In genomic region chr20:63736893-63737689, GRCh38 we compare ENCODE assay signal across 1 cellular context.
A peak's percentile ranks its signal among the peaks of the same experiment; 100 is the strongest.
TF ChIP-seq lines count a peak whose summit lies in the region.

No MANE protein-coding gene starts in this region.

TF ChIP-seq in K562, 482 proteins besides CTCF, POLR2A, EP300 and RAD21:
- no peak for TF ChIP-seq PPARD (CRISPR knock-in tag; IDR thresholded peaks at IDR 0.05)
- TF ChIP-seq SUPT5H (IDR thresholded peaks at IDR 0.05): peak; percentile 19; the same call in 1 of the 2 replicates
- TF ChIP-seq PTBP1 (IDR thresholded peaks at IDR 0.05; ENCODE audit: low read depth, low read length): no peak
- peak; percentile 60; the same call in 1 of the 2 replicates for TF ChIP-seq POLR2G (IDR thresholded peaks at IDR 0.05; ENCODE audit: low read depth, low read length)
- no peak for TF ChIP-seq ZNF57 (CRISPR knock-in tag; IDR thresholded peaks at IDR 0.05)
- TF ChIP-seq ZNF766 (CRISPR knock-in tag; conservative IDR thresholded peaks at IDR 0.05): no peak
- 0 out of 2 replicates have a peak, but pooled peaks have one; percentile 11 for TF ChIP-seq RBFOX2 (IDR thresholded peaks at IDR 0.05; ENCODE audit: low read depth, low read length)
- no peak for TF ChIP-seq ZNF253 (CRISPR knock-in tag; conservative IDR thresholded peaks at IDR 0.05)
- no peak for TF ChIP-seq ZEB2 (IDR thresholded peaks at IDR 0.05)
- TF ChIP-seq, protein P1, sequence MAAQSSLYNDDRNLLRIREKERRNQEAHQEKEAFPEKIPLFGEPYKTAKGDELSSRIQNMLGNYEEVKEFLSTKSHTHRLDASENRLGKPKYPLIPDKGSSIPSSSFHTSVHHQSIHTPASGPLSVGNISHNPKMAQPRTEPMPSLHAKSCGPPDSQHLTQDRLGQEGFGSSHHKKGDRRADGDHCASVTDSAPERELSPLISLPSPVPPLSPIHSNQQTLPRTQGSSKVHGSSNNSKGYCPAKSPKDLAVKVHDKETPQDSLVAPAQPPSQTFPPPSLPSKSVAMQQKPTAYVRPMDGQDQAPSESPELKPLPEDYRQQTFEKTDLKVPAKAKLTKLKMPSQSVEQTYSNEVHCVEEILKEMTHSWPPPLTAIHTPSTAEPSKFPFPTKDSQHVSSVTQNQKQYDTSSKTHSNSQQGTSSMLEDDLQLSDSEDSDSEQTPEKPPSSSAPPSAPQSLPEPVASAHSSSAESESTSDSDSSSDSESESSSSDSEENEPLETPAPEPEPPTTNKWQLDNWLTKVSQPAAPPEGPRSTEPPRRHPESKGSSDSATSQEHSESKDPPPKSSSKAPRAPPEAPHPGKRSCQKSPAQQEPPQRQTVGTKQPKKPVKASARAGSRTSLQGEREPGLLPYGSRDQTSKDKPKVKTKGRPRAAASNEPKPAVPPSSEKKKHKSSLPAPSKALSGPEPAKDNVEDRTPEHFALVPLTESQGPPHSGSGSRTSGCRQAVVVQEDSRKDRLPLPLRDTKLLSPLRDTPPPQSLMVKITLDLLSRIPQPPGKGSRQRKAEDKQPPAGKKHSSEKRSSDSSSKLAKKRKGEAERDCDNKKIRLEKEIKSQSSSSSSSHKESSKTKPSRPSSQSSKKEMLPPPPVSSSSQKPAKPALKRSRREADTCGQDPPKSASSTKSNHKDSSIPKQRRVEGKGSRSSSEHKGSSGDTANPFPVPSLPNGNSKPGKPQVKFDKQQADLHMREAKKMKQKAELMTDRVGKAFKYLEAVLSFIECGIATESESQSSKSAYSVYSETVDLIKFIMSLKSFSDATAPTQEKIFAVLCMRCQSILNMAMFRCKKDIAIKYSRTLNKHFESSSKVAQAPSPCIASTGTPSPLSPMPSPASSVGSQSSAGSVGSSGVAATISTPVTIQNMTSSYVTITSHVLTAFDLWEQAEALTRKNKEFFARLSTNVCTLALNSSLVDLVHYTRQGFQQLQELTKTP (IDR thresholded peaks at IDR 0.05; ENCODE audit: low read depth in 1 of 2, partially characterized antibody in 2 of 2): no peak
- TF ChIP-seq THAP7 (CRISPR knock-in tag; IDR thresholded peaks at IDR 0.05): no peak
- TF ChIP-seq, protein P2, sequence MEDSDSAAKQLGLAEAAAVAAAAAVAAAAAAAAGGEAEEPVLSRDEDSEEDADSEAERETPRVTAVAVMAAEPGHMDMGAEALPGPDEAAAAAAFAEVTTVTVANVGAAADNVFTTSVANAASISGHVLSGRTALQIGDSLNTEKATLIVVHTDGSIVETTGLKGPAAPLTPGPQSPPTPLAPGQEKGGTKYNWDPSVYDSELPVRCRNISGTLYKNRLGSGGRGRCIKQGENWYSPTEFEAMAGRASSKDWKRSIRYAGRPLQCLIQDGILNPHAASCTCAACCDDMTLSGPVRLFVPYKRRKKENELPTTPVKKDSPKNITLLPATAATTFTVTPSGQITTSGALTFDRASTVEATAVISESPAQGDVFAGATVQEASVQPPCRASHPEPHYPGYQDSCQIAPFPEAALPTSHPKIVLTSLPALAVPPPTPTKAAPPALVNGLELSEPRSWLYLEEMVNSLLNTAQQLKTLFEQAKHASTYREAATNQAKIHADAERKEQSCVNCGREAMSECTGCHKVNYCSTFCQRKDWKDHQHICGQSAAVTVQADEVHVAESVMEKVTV (CRISPR knock-in tag; IDR thresholded peaks at IDR 0.05): no peak
- no peak for TF ChIP-seq CREB3L1 (IDR thresholded peaks at IDR 0.05; ENCODE audit: borderline replicate concordance, low read depth)
- no peak for TF ChIP-seq ZNF347 (CRISPR knock-in tag; IDR thresholded peaks at IDR 0.05; ENCODE audit: low read depth)
- TF ChIP-seq TAF15 (IDR thresholded peaks at IDR 0.05; ENCODE audit: low read depth, low read length): no peak
- TF ChIP-seq, protein P3, sequence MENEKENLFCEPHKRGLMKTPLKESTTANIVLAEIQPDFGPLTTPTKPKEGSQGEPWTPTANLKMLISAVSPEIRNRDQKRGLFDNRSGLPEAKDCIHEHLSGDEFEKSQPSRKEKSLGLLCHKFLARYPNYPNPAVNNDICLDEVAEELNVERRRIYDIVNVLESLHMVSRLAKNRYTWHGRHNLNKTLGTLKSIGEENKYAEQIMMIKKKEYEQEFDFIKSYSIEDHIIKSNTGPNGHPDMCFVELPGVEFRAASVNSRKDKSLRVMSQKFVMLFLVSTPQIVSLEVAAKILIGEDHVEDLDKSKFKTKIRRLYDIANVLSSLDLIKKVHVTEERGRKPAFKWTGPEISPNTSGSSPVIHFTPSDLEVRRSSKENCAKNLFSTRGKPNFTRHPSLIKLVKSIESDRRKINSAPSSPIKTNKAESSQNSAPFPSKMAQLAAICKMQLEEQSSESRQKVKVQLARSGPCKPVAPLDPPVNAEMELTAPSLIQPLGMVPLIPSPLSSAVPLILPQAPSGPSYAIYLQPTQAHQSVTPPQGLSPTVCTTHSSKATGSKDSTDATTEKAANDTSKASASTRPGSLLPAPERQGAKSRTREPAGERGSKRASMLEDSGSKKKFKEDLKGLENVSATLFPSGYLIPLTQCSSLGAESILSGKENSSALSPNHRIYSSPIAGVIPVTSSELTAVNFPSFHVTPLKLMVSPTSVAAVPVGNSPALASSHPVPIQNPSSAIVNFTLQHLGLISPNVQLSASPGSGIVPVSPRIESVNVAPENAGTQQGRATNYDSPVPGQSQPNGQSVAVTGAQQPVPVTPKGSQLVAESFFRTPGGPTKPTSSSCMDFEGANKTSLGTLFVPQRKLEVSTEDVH (IDR thresholded peaks at IDR 0.05; ENCODE audit: low read depth, partially characterized antibody): no peak
- no peak for TF ChIP-seq ZNF280B (CRISPR knock-in tag; IDR thresholded peaks at IDR 0.05)
- no peak for TF ChIP-seq FIP1L1 (IDR thresholded peaks at IDR 0.05; ENCODE audit: low read depth, low read length, poor library complexity, severe bottlenecking)
- TF ChIP-seq NFATC3 (IDR thresholded peaks at IDR 0.05): no peak
- TF ChIP-seq CXXC5 (CRISPR knock-in tag; IDR thresholded peaks at IDR 0.05): no peak
